In the genomic region with DNA sequence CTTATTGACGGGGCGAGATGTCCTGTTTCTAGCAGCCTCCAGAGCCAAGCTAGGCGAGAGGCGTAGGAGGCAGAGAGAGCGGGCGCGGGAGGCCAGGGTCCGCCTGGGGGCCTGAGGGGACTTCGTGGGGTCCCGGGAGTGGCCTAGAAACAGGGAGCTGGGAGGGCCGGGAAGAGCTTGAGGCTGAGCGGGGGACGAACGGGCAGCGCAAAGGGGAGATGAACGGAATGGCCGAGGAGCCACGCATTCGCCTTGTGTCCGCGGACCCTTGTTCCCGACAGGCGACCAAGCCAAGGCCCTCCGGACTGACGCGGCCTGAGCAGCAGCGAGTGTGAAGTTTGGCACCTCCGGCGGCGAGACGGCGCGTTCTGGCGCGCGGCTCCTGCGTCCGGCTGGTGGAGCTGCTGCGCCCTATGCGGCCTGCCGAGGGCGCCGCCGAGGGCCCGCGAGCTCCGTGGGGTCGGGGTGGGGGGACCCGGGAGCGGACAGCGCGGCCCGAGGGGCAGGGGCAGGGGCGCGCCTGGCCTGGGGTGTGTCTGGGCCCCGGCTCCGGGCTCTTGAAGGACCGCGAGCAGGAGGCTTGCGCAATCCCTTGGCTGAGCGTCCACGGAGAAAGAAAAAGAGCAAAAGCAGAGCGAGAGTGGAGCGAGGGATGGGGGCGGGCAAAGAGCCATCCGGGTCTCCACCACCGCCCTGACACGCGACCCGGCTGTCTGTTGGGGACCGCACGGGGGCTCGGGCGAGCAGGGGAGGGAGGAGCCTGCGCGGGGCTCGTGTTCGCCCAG, we compare ENCODE assay signal across 8 cellular contexts. TPM values are rescaled to one million over a fixed set of nuclear protein-coding genes. Genes with fewer than 3 reads are reported as not detected.
DNase-seq lines count a peak whose midpoint lies in the region; ATAC-seq and TF ChIP-seq lines count a peak whose summit lies in the region.

No MANE protein-coding gene starts in this region.

- H3K27me3 ChIP-seq in BJ (ENCODE audit: control insufficient read depth, insufficient read depth, low read length), result peaks cover 25% of the 10 kb centered on the region
- peaks cover 88% of the 10 kb centered on the region for H3K27me3 ChIP-seq in HUES48 (ENCODE audit: control insufficient read depth, insufficient read depth, low read length)
- peaks cover 20 to 59% (median 40%) of the 10 kb centered on the region in 7 donors for H3K27me3 ChIP-seq in heart right ventricle
- H3K27me3 ChIP-seq in gastrocnemius medialis, result peaks cover 48 to 56% (median 51%) of the 10 kb centered on the region in 3 donors

- H3K27me3 Mint-ChIP-seq in activated naive CD4-positive, alpha-beta T cell treated with anti-CD3 and anti-CD28 coated beads for 36 hours (ENCODE audit: low read depth), result peaks cover 35% of the 10 kb centered on the region

- peak overlapping the region; percentile 88 for H3K4me3 Mint-ChIP-seq in activated naive CD4-positive, alpha-beta T cell treated with anti-CD3 and anti-CD28 coated beads for 36 hours

- H3K4me1 ChIP-seq in HUES48 (ENCODE audit: control insufficient read depth, insufficient read depth, low read length) (peaks cover 37% of the 10 kb centered on the region), heart right ventricle (peaks cover 38 to 84% (median 80%) of the 10 kb centered on the region in 9 donors), gastrocnemius medialis (peaks cover 43 to 63% of the 10 kb centered on the region in 2 donors)

- no peak overlapping the region for H3K27ac Mint-ChIP-seq in activated naive CD4-positive, alpha-beta T cell treated with anti-CD3 and anti-CD28 coated beads for 36 hours

- H3K4me3 ChIP-seq in BJ (ENCODE audit: low read depth, low read length) (peak overlapping the region; percentile 57), HUES48 (ENCODE audit: low read depth, low read length) (peak overlapping the region; percentile 55; the same call in 1 of the 2 replicates), heart right ventricle (peak overlapping the region; percentile 38 to 99 (median 58)), gastrocnemius medialis (peak overlapping the region; percentile 62 to 91 (median 72))

- H3K9me3 Mint-ChIP-seq in activated naive CD4-positive, alpha-beta T cell treated with anti-CD3 and anti-CD28 coated beads for 36 hours, result no peaks in the 10 kb centered on the region

- DNase-seq in BJ (ENCODE audit: low read depth) (no peak), heart right ventricle (peak; percentile 52 to 70), gastrocnemius medialis (peak in 1 of 2 donors; percentile 52), epidermal melanocyte (ENCODE audit: insufficient read length, low spot score) (no peak)
- peak; percentile 46 for DNase-seq in activated naive CD4-positive, alpha-beta T cell treated with anti-CD3 and anti-CD28 coated beads for 36 hours
- no peak for DNase-seq in activated CD4-positive, CD25-positive, alpha-beta regulatory T cell treated with anti-CD3 and anti-CD28 coated beads, Interleukin-2, amount 50 U/mL, for 72 hours

- in situ Hi-C loops in gastrocnemius medialis (cut with MboI; ENCODE audit: low sequenced_read_pairs in 4 of 4), result no loop called here

- peaks cover 9% of the 10 kb centered on the region for H3K36me3 Mint-ChIP-seq in activated naive CD4-positive, alpha-beta T cell treated with anti-CD3 and anti-CD28 coated beads for 36 hours (ENCODE audit: low read depth)

- WGBS in heart right ventricle, 2 donors, result 2 to 4% methylated on average over 71 to 78 of the region's 78 CpGs

- H3K36me3 ChIP-seq in BJ (ENCODE audit: control insufficient read depth, insufficient read depth, low read length) (peaks cover 5% of the 10 kb centered on the region), HUES48 (ENCODE audit: control insufficient read depth, insufficient read depth, low read length) (no peaks in the 10 kb centered on the region), heart right ventricle (peaks cover 0 to 8% (median under 1%) of the 10 kb centered on the region in 9 donors), gastrocnemius medialis (no peaks in the 10 kb centered on the region)

- TF ChIP-seq POLR2A in gastrocnemius medialis (IDR thresholded peaks at IDR 0.05), result no peak

- H3K9me3 ChIP-seq in HUES48 (ENCODE audit: control insufficient read depth, insufficient read depth, low read length), result no peaks in the 10 kb centered on the region
- no peaks in the 10 kb centered on the region for H3K9me3 ChIP-seq in heart right ventricle
- H3K9me3 ChIP-seq in gastrocnemius medialis, result no peaks in the 10 kb centered on the region

- intact Hi-C loops in activated naive CD4-positive, alpha-beta T cell treated with anti-CD3 and anti-CD28 coated beads for 36 hours (cut with micrococcal nuclease), result loop anchor here (5.0 kb wide), 2 partner anchors 92 to 132 kb away; no protein-coding TSS in a partner anchor
- intact Hi-C loops in heart right ventricle (cut with DNase I), result loop anchor here in 8 of 10 donors (5.0 to 10.0 kb wide), 8 partner anchors 33 to 152 kb away; a partner anchor contains a TSS
- intact Hi-C loops in gastrocnemius medialis (cut with DNase I; ENCODE audit: low total_unique reads), result loop anchor here (2.0 to 5.0 kb wide), 2 partner anchors 32 to 152 kb away; no protein-coding TSS in a partner anchor

- no peak for TF ChIP-seq CTCF in BJ (IDR thresholded peaks at IDR 0.05; ENCODE audit: insufficient read depth, low read depth, low read length)
- TF ChIP-seq CTCF in heart right ventricle (IDR thresholded peaks at IDR 0.05), result peak in 4 of 9 donors; percentile 21 to 47 (median 42)
- peak in 1 of 5 experiments; percentile 10 for TF ChIP-seq CTCF in gastrocnemius medialis (IDR thresholded peaks at IDR 0.05 in 4 of 5, conservative IDR thresholded peaks at IDR 0.05 in 1 of 5)

- H3K4me1 Mint-ChIP-seq in activated naive CD4-positive, alpha-beta T cell treated with anti-CD3 and anti-CD28 coated beads for 36 hours (ENCODE audit: low read depth), result peaks cover 55% of the 10 kb centered on the region

- POLR2A ChIA-PET in BJ (lab: Charles Lee), result no interaction called here

- CTCF ChIA-PET in BJ (lab: Yijun Ruan, JAX), result interaction anchor here (0.6 to 5.6 kb wide), 29 partner anchors 15 to 1540 kb away, joined by 3 to 26 read pairs (median 3); a partner anchor contains a TSS
- CTCF ChIA-PET in activated naive CD4-positive, alpha-beta T cell treated with anti-CD3 and anti-CD28 coated beads for 36 hours (lab: Charles Lee), result interaction anchor here (0.7 to 1.9 kb wide), 9 partner anchors 9 to 153 kb away, joined by 3 to 6 read pairs (median 3); no protein-coding TSS in a partner anchor

- H3K27ac ChIP-seq in HUES48 (ENCODE audit: low read depth, low read length) (no peak overlapping the region), heart right ventricle (peak overlapping the region in 5 of 10 donors; percentile 19 to 89 (median 77)), gastrocnemius medialis (peak overlapping the region in 2 of 4 donors; percentile 72 to 78)

- peak in 2 of 8 donors; percentile 0 for ATAC-seq in heart right ventricle
- no peak for ATAC-seq in gastrocnemius medialis
- no peak for ATAC-seq in HG03378 (IDR thresholded peaks at IDR 0.05; ENCODE audit: unreplicated experiment)

- H3K9ac ChIP-seq in HUES48 (ENCODE audit: low read depth, low read length), result no peak overlapping the region

RNA-seq across cellular contexts. Expression of a gene that starts 1.2 kb away (rescaled TPM):
- polyA plus RNA-seq in BJ (2011; rRNA removed) (8.0 and 10.4 TPM in 2 replicates), heart right ventricle (1 to 10 TPM; 9.4 to 9.8 TPM)
- 6.5 and 9.8 TPM in 2 replicates for polyA minus RNA-seq in BJ (2011; rRNA and poly(A)+ RNA removed)
- total RNA-seq in activated naive CD4-positive, alpha-beta T cell treated with anti-CD3 and anti-CD28 coated beads for 36 hours, result 10 to 100 TPM; 22.7 to 26.3 TPM
- total RNA-seq in heart right ventricle (10 to 100 TPM; 21.6 to 38.2 (median 26.4) TPM), gastrocnemius medialis (1 to 10 TPM; 3.0 to 9.0 (median 5.3) TPM)

RNA-seq across cellular contexts. Expression of a gene that starts 43.5 kb away (rescaled TPM):
- polyA plus RNA-seq in BJ (2011; rRNA removed), result 0.32 and 0.47 TPM in 2 replicates
- 0.52 and 0.57 TPM in 2 replicates for polyA minus RNA-seq in BJ (2011; rRNA and poly(A)+ RNA removed)
- 1 to 10 TPM; 3.8 to 3.9 TPM for total RNA-seq in activated naive CD4-positive, alpha-beta T cell treated with anti-CD3 and anti-CD28 coated beads for 36 hours
- total RNA-seq in heart right ventricle, result 1 to 10 TPM; 4.3 to 9.3 (median 5.6) TPM
- polyA plus RNA-seq in heart right ventricle, result 1 to 10 TPM; 2.2 to 4.1 TPM
- total RNA-seq in gastrocnemius medialis, result under 1 TPM in 3 of 4 donors, not detected in 1; 0.18 to 0.94 (median 0.49) TPM

Comparison
In these comparisons a context has a peak if more than half of its experiments do, and no peak if none do; other contexts are left out.
1. DNase-seq: peak in activated naive CD4-positive, alpha-beta T cell treated with anti-CD3 and anti-CD28 coated beads for 36 hours (single experiment) and heart right ventricle (2 of 2); none in BJ (single experiment), activated CD4-positive, CD25-positive, alpha-beta regulatory T cell treated with anti-CD3 and anti-CD28 coated beads, Interleukin-2, amount 50 U/mL, for 72 hours (single experiment) and epidermal melanocyte (single experiment).
2. Peak in every context shown above with its lines, with median percentiles within 50 percentile points of each other: H3K4me3 ChIP-seq.